ENCODE assay signal across 8 cellular contexts in the genomic region with DNA sequence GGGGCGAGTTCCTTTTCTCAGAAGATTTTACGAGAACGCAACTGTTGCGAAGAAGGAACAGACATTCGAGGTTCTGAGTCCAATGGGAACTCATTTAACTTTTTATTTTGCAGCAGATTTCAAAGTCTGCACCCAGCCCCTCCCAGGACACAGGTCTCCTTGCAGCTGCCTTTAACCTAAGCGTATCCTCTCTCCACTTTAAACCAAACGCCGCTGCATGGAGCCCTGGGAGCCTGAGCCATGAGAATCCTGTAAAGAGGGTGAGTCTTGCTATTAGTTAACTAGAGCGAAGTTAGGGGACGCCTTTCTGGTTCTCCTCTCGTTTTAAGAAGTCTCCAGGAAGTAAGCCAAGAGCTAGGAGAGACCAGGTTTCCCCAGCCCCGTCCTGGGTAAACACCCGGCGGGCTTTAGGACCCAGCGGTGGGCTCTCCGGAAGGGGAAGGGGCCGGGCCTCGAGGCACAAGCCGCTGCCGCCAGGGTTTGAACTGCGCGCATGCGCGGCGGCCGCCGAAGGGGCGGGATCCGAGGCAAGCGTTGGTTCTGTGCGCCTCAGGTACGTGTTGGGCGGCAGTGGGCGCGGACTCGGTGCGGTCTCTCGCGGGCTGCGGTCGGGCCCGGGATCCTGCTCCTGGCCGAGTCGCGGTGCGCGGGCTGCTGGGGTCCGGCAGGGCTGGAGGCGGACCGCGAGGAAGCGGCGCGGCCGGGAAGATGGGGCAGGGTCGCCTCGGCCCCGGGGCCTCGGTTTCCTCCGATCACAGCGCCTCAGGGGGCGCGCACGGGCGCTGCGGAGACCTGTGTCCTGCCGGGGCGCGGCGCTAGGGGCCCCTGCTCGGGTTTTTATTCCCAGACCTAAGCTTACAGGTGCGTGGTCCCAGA. TPM values are rescaled to one million over a fixed set of nuclear protein-coding genes. Genes with fewer than 3 reads are reported as not detected.
DNase-seq lines count a peak whose midpoint lies in the region; ATAC-seq and TF ChIP-seq lines count a peak whose summit lies in the region.

A gene (plus strand): TSS at position 510 of the 876 bp plus-strand sequence. CDS start 7,188 bp downstream, outside the sequence.

- TF ChIP-seq CTCF in ascending aorta (IDR thresholded peaks at IDR 0.05): peak in 1 of 3 experiments; percentile 20

- H3K9ac ChIP-seq in rectal smooth muscle tissue (ENCODE audit: low read length): peak within 1 kb of the TSS; percentile 81

- H3K27me3 ChIP-seq in ascending aorta: no peaks in the 10 kb centered on the region
- H3K27me3 ChIP-seq in right cardiac atrium (ENCODE audit: control insufficient read depth, insufficient read depth): no peaks in the 10 kb centered on the region
- no peaks in the 10 kb centered on the region for H3K27me3 ChIP-seq in rectal smooth muscle tissue (ENCODE audit: control insufficient read depth, insufficient read depth, low read length)
- no peaks in the 10 kb centered on the region for H3K27me3 ChIP-seq in aorta (ENCODE audit: control insufficient read depth in 1 of 2, insufficient read depth in 2 of 2, low read length in 1 of 2)

- H3K27ac ChIP-seq in ascending aorta (peak within 1 kb of the TSS; percentile 91 to 94), right cardiac atrium (ENCODE audit: low read length) (peak within 1 kb of the TSS; percentile 58), rectal smooth muscle tissue (ENCODE audit: low read depth, low read length) (peak within 1 kb of the TSS; percentile 77), aorta (ENCODE audit: low read depth in 1 of 2, low read length in 2 of 2) (peak within 1 kb of the TSS; percentile 4 to 85)

- DNase-seq in NCI-H187 treated with DMSO at 0.1 percent for 48 hours (lab: John Stamatoyannopoulos, UW): peak; percentile 91
- DNase-seq in ascending aorta (ENCODE audit: low spot score in 2 of 2): peak; percentile 86 to 98
- peak; percentile 96 to 98 (median 98) for DNase-seq in right cardiac atrium
- peak; percentile 98 to 99 for DNase-seq in aorta

- peaks cover 4 to 11% of the 10 kb centered on the region in 2 donors for H3K4me1 ChIP-seq in ascending aorta
- peaks cover 6% of the 10 kb centered on the region for H3K4me1 ChIP-seq in right cardiac atrium (ENCODE audit: control insufficient read depth, insufficient read depth, low read length)
- H3K4me1 ChIP-seq in rectal smooth muscle tissue (ENCODE audit: control insufficient read depth, insufficient read depth, low read length): no peaks in the 10 kb centered on the region
- peaks cover 0 to 5% of the 10 kb centered on the region in 2 donors for H3K4me1 ChIP-seq in aorta (ENCODE audit: control insufficient read depth in 1 of 2, insufficient read depth in 2 of 2, low read length in 2 of 2)

- ATAC-seq in GM18499 (IDR thresholded peaks at IDR 0.05; ENCODE audit: insufficient read depth, unreplicated experiment) (peak; percentile 16), HG02943 (IDR thresholded peaks at IDR 0.05; ENCODE audit: low read depth, unreplicated experiment) (peak; percentile 58), right cardiac atrium (peak; percentile 95), aorta (ENCODE audit: low FRiP score) (peak; percentile 96)

- H3K4me3 ChIP-seq in ascending aorta: peak within 1 kb of the TSS; percentile 82 to 83
- peak within 1 kb of the TSS; percentile 70 for H3K4me3 ChIP-seq in right cardiac atrium (ENCODE audit: low read length)
- peak within 1 kb of the TSS; percentile 77 for H3K4me3 ChIP-seq in rectal smooth muscle tissue (ENCODE audit: low read length)
- H3K4me3 ChIP-seq in aorta (ENCODE audit: low read length in 2 of 2): peak within 1 kb of the TSS; percentile 71 to 91

- intact Hi-C loops in T-helper 2 cell treated with Interferon-gamma antibody and Interleukin-4, amounts not matched to agents 100 ng/mL and 5 ng/mL, for 36 hours (cut with micrococcal nuclease): loop anchor here (1.0 to 10.0 kb wide), 10 partner anchors 105 to 1963 kb away; a partner anchor contains a TSS
- intact Hi-C loops in ascending aorta (cut with DNase I) (loop anchor here (2.0 to 10.0 kb wide), 6 partner anchors 299 to 1403 kb away; a partner anchor contains a TSS), right cardiac atrium (cut with DNase I) (no loop called here), aorta (cut with DNase I) (no loop called here)

- H3K36me3 ChIP-seq in ascending aorta (no peaks in the 10 kb centered on the region), rectal smooth muscle tissue (ENCODE audit: control insufficient read depth, insufficient read depth, low read length) (no peaks in the 10 kb centered on the region), aorta (ENCODE audit: control insufficient read depth in 1 of 2, insufficient read depth in 2 of 2, low read length in 1 of 2) (peaks cover under 1 to 3% of the 10 kb centered on the region in 2 donors)

- under 1% methylated on average over 72 of the region's 72 CpGs for WGBS in right cardiac atrium
- 0 to 1% methylated on average over 67 to 72 of the region's 72 CpGs for WGBS in aorta, 2 donors

- H3K9me3 ChIP-seq in ascending aorta: no peaks in the 10 kb centered on the region
- no peaks in the 10 kb centered on the region for H3K9me3 ChIP-seq in right cardiac atrium (ENCODE audit: control insufficient read depth, low read length)
- no peaks in the 10 kb centered on the region for H3K9me3 ChIP-seq in aorta (ENCODE audit: control insufficient read depth, low read length)

RNA-seq across cellular contexts. Expression of the gene that starts here (rescaled TPM):
- total RNA-seq in T-helper 2 cell treated with Interferon-gamma antibody and Interleukin-4, amounts not matched to agents 100 ng/mL and 5 ng/mL, for 36 hours: 64.9 and 69.6 TPM in 2 replicates
- 9.4 TPM for total RNA-seq in ascending aorta
- 1 to 10 TPM; 3.8 to 5.4 (median 4.3) TPM for total RNA-seq in right cardiac atrium
- polyA plus RNA-seq in right cardiac atrium: 1.3 TPM
- 10 to 100 TPM; 10.4 to 13.3 TPM for total RNA-seq in aorta
- polyA plus RNA-seq in aorta: 1 to 10 TPM; 3.5 to 4.5 TPM

Comparison
In these comparisons a context has a peak if more than half of its experiments do, and no peak if none do; other contexts are left out.
1. Peak in every context shown above with its lines: DNase-seq, ATAC-seq, H3K4me3 ChIP-seq and H3K27ac ChIP-seq.
2. ATAC-seq: peak in every context shown above with its lines; median percentile 96 in aorta; 95 in right cardiac atrium; 58 in HG02943; 16 in GM18499.
3. intact Hi-C loops: an anchor here in T-helper 2 cell treated with Interferon-gamma antibody and Interleukin-4, amounts not matched to agents 100 ng/mL and 5 ng/mL, for 36 hours (1.0 to 10.0 kb wide) and ascending aorta (2.0 to 10.0 kb wide); none called in right cardiac atrium and aorta.